In genomic region chr7:70881470-70881869, GRCh38 we compare ENCODE assay signal across 20 cellular contexts.
"Had no signal": no experiment of that assay in that cellular context is flagged by ENCODE, and none has a peak within 500 bp of the region (broad histone marks: within the 10 kb centered on the region; RNA-seq: fewer than 3 reads in every experiment).

No MANE protein-coding gene starts in this region.

- H3K27me3 Mint-ChIP-seq: dendritic cell treated with granulocyte-macrophage colony-stimulating factor and Interleukin-4, amounts not matched to agents 40 ng/mL and 50 ng/mL, for 4 days; stimulated activated memory B cell treated with anti-CD40 and anti-IgM and Interleukin-4, amounts not matched to agents 10 μg/mL and 1 μg/mL and 100 μg/mL, for 72 hours had no signal

- H3K4me1 ChIP-seq: foreskin keratinocyte, psoas muscle, right lobe of liver, spleen, thyroid gland had no signal

- H3K27me3 ChIP-seq: foreskin keratinocyte, neutrophil, right lobe of liver, spleen, thyroid gland had no signal

- H3K27ac ChIP-seq: foreskin keratinocyte, neutrophil, psoas muscle, right lobe of liver, spleen, thyroid gland had no signal

- H3K4me3 Mint-ChIP-seq: dendritic cell treated with granulocyte-macrophage colony-stimulating factor and Interleukin-4, amounts not matched to agents 40 ng/mL and 50 ng/mL, for 4 days; naive B cell; nephron; stimulated activated memory B cell treated with anti-CD40 and anti-IgM and Interleukin-4, amounts not matched to agents 10 μg/mL and 1 μg/mL and 100 μg/mL, for 72 hours; stimulated activated naive CD8-positive, alpha-beta T cell treated with anti-CD3 and anti-CD28 coated beads, Interleukin-15, Interleukin-2, amounts not matched to agents 100 ng/mL and 50 ng/mL, for 24 hours; type B pancreatic cell had no signal

- DNase-seq: erythroblast; foreskin keratinocyte; left colon; mesendoderm; naive B cell; psoas muscle; retina; right lobe of liver; spleen; stimulated activated CD4-positive, alpha-beta T cell treated with anti-CD3 and anti-CD28 coated beads, Interleukin-15, amount 100 ng/mL, for 24 hours; stimulated activated CD4-positive, alpha-beta T cell treated with anti-CD3 and anti-CD28 coated beads, Interleukin-1b, Interleukin-23, amount 100 ng/mL, for 48 hours; stimulated activated CD4-positive, alpha-beta T cell treated with anti-CD3 and anti-CD28 coated beads, Interleukin-4, amount 100 ng/mL, for 24 hours; substantia nigra; thyroid gland had no signal

- H3K4me3 ChIP-seq: psoas muscle, right lobe of liver, spleen, thyroid gland had no signal

- H3K36me3 Mint-ChIP-seq: naive B cell; stimulated activated memory B cell treated with anti-CD40 and anti-IgM and Interleukin-4, amounts not matched to agents 10 μg/mL and 1 μg/mL and 100 μg/mL, for 72 hours; type B pancreatic cell had no signal

- H3K36me3 ChIP-seq: neutrophil, right lobe of liver, spleen, thyroid gland had no signal

- H3K27ac Mint-ChIP-seq: dendritic cell treated with granulocyte-macrophage colony-stimulating factor and Interleukin-4, amounts not matched to agents 40 ng/mL and 50 ng/mL, for 4 days; nephron; stimulated activated memory B cell treated with anti-CD40 and anti-IgM and Interleukin-4, amounts not matched to agents 10 μg/mL and 1 μg/mL and 100 μg/mL, for 72 hours; stimulated activated naive CD8-positive, alpha-beta T cell treated with anti-CD3 and anti-CD28 coated beads, Interleukin-15, Interleukin-2, amounts not matched to agents 100 ng/mL and 50 ng/mL, for 24 hours; type B pancreatic cell had no signal

- H3K9me3 ChIP-seq: neutrophil, psoas muscle, right lobe of liver, thyroid gland had no signal

- ATAC-seq: foreskin keratinocyte; left colon; psoas muscle; right lobe of liver; stimulated activated memory B cell treated with anti-CD40 and anti-IgM and Interleukin-4, amounts not matched to agents 10 μg/mL and 1 μg/mL and 100 μg/mL, for 72 hours had no signal

- H3K4me1 Mint-ChIP-seq: naive B cell; stimulated activated memory B cell treated with anti-CD40 and anti-IgM and Interleukin-4, amounts not matched to agents 10 μg/mL and 1 μg/mL and 100 μg/mL, for 72 hours had no signal
